ENCODE assay signal across 18 cellular contexts in the genomic region with DNA sequence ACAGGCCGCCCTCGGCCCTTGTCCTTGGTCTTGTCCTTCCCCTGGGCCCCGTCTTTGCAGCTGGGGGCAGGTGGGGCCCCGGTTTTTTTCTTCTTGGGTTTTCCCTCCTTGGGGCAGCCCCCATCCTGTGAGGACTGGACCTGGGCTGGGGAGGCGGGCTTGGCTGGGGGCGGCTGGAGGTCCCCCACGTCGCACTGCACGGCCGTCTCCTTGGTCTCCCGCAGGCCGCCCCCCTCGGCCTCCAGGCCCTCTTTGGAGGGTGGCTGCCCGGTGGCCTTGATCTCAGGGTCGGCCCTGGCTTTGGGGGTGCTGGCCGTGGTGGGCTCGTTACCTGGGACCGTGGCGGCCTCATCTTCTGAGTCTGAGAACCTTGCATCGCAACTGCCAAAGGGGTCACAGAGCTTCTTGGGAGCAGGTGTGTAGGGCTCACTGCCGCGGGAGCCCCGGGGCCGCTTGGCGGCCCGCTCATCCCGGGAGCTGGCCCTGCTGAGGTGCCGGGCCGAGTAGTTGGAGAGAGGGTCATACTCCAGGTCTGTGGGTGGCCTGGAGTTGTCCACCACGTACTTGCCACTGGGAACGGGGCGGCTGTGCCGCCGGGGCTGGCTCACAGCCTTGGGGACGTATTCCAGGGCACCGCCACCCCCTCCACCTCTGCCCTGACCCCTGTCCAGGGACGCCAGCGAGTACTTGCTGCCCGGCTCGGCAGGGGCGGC. TPM values are rescaled to one million over a fixed set of nuclear protein-coding genes. Genes with fewer than 3 reads are reported as not detected.
A peak's percentile ranks its signal among the peaks of the same experiment; 100 is the strongest.
DNase-seq lines count a peak whose midpoint lies in the region; ATAC-seq, FAIRE-seq and TF ChIP-seq lines count a peak whose summit lies in the region.
"Had no signal": no experiment of that assay in that cellular context is flagged by ENCODE, and none has a peak within 500 bp of the region (broad histone marks: within the 10 kb centered on the region; RNA-seq: fewer than 3 reads in every experiment).

No MANE protein-coding gene starts in this region.

- peaks cover 14% of the 10 kb centered on the region for H3K79me1 ChIP-seq in mesendoderm (ENCODE audit: low read length)

- 86% methylated on average over 37 of the region's 41 CpGs for WGBS in GM12878 (ENCODE audit: insufficient coverage, insufficient replicate concordance, low lambda C conversion rate, missing lambda C conversion rate)
- no CpG with 5 or more reads among the region's 41 CpGs for WGBS in mesendoderm (ENCODE audit: extremely low coverage, insufficient coverage, low lambda C conversion rate)

- H3K9ac ChIP-seq in GM12878 (ENCODE audit: control insufficient read depth, insufficient read depth, low read length), result no peak overlapping the region
- H3K9ac ChIP-seq in mesendoderm (ENCODE audit: low read length), result peak overlapping the region; percentile 38

- no peak; the same call in 1 of the 2 replicates for TF ChIP-seq POLR2A in GM12878 (IDR thresholded peaks at IDR 0.05; ENCODE audit: low read depth, low read length)

- H3K36me3 ChIP-seq in A673 (ENCODE audit: insufficient read depth, low read length, poor library complexity, severe bottlenecking), result peaks cover 11% of the 10 kb centered on the region
- H3K36me3 ChIP-seq in H7 (replicated peaks; ENCODE audit: control insufficient read depth, insufficient read depth, low read length), result peaks cover 4% of the 10 kb centered on the region
- peaks cover 2 to 6% of the 10 kb centered on the region in 2 experiments; a peak in 3 of 4 replicates for H3K36me3 ChIP-seq in GM12878 (ENCODE audit: control insufficient read depth in 2 of 2, insufficient read depth in 2 of 2, low read length in 1 of 2)
- H3K36me3 ChIP-seq in mesendoderm (ENCODE audit: control insufficient read depth, insufficient read depth, low read length), result peaks cover 2% of the 10 kb centered on the region

- TF ChIP-seq EP300 in GM12878 (IDR thresholded peaks at IDR 0.05; ENCODE audit: borderline replicate concordance in 1 of 2, control insufficient read depth in 1 of 2, low read depth in 2 of 2, low read length in 2 of 2), result no peak

- no peak overlapping the region for H2AFZ ChIP-seq in GM12878 (ENCODE audit: control insufficient read depth, low read depth, low read length)

- intact Hi-C loops in A673 (cut with micrococcal nuclease; ENCODE audit: unreplicated experiment) (no loop called here), GM12878 (cut with micrococcal nuclease; ENCODE audit: unreplicated experiment) (no loop called here)

- H3K27ac ChIP-seq in A673 (ENCODE audit: low read depth, low read length, poor library complexity, severe bottlenecking), result no peak overlapping the region
- H3K27ac ChIP-seq in GM12878 (ENCODE audit: control insufficient read depth, insufficient read depth), result no peak overlapping the region
- H3K27ac ChIP-seq in mesendoderm (ENCODE audit: low read depth, low read length), result peak overlapping the region; percentile 36
- H3K27ac ChIP-seq: SJCRH30 had no signal

- H4K20me1 ChIP-seq in GM12878 (ENCODE audit: control insufficient read depth, insufficient read depth), result no peaks in the 10 kb centered on the region

- H3K23ac ChIP-seq in mesendoderm (ENCODE audit: low read length), result no peak overlapping the region

- RAD21 ChIA-PET in GM12878 (lab: Charles Lee; ENCODE audit: unreplicated experiment), result no interaction called here

- no peak for DNase-seq in A673 (ENCODE audit: low spot score)
- DNase-seq in H7, result peak; percentile 77
- DNase-seq in GM12878 (ENCODE audit: low read depth, low spot score), result no peak
- DNase-seq in mesendoderm, result no peak
- no peak for DNase-seq in T1000 (lab: John Stamatoyannopoulos, UW)
- DNase-seq in activated CD4-positive, alpha-beta T cell treated with anti-CD3 and anti-CD28 coated beads, Interleukin-2, amount 50 U/mL, for 1 hour, result no peak
- DNase-seq in glomerular visceral epithelial cell (ENCODE audit: extremely low spot score), result no peak
- DNase-seq: AML-193; CD4-positive, alpha-beta T cell; DND-41; GF-D8; NCI-H146; NCI-H2081 treated with DMSO at 0.1 percent for 48 hours; NCI-H524; OCI-M1; SJCRH30 had no signal

- POLR2A ChIA-PET in A673 (lab: Charles Lee; ENCODE audit: low non-redundant PET) (no interaction called here), GM12878 (lab: Charles Lee) (no interaction called here)

- no peak overlapping the region for H2BK120ac ChIP-seq in mesendoderm (ENCODE audit: low read depth, low read length)

- no peaks in the 10 kb centered on the region; the same call in 1 of the 2 replicates for H3K79me2 ChIP-seq in GM12878 (ENCODE audit: control insufficient read depth, insufficient read depth, low read length)
- peaks cover 1% of the 10 kb centered on the region for H3K79me2 ChIP-seq in mesendoderm (ENCODE audit: control insufficient read depth, insufficient read depth, low read length)

- no peak overlapping the region for H2BK5ac ChIP-seq in mesendoderm (ENCODE audit: low read length)

- no peak for FAIRE-seq in GM12878 (lab: Jason Lieb, UNC)
- FAIRE-seq: D721Med had no signal

- H3K4me3 ChIP-seq in A673 (ENCODE audit: low read depth, low read length, poor library complexity, severe bottlenecking) (no peak overlapping the region), H7 (ENCODE audit: insufficient read depth, low read depth, low read length) (no peak overlapping the region), GM12878 (no peak overlapping the region), mesendoderm (ENCODE audit: low read length) (no peak overlapping the region)
- H3K4me3 ChIP-seq: SJCRH30 had no signal

- no peak overlapping the region for H3K18ac ChIP-seq in mesendoderm (ENCODE audit: low read length)

- H2AK5ac ChIP-seq in mesendoderm (ENCODE audit: low read length), result no peak overlapping the region

- H2BK15ac ChIP-seq in mesendoderm (replicated peaks; ENCODE audit: low read depth), result no peak overlapping the region

- no peak overlapping the region for H3K4ac ChIP-seq in mesendoderm (ENCODE audit: low read depth, low read length)

- H3K4me2 ChIP-seq in GM12878 (ENCODE audit: control insufficient read depth, insufficient read depth) (no peak overlapping the region), mesendoderm (ENCODE audit: low read length) (no peak overlapping the region)

- SMC1A ChIA-PET in GM12878 (lab: Charles Lee; ENCODE audit: uncharacterized antibody, unreplicated experiment), result no interaction called here

- in situ Hi-C loops in GM12878 (cut with MboI), result no loop called here

- no peak overlapping the region for H4K5ac ChIP-seq in mesendoderm (ENCODE audit: low read length)

- H3K4me1 ChIP-seq in A673 (ENCODE audit: insufficient read depth, low read length, poor library complexity, severe bottlenecking), result no peaks in the 10 kb centered on the region
- H3K4me1 ChIP-seq in GM12878 (ENCODE audit: control insufficient read depth, insufficient read depth, low read length), result no peaks in the 10 kb centered on the region
- no peaks in the 10 kb centered on the region for H3K4me1 ChIP-seq in mesendoderm (ENCODE audit: control insufficient read depth, low read depth, low read length)
- H3K4me1 ChIP-seq: SJCRH30 had no signal

- CTCF ChIA-PET in A673 (lab: Charles Lee), result no interaction called here
- CTCF ChIA-PET in GM12878 (lab: Yijun Ruan, JAX), result interaction anchor here (2.1 to 2.7 kb wide), 2 partner anchors 10 to 35 kb away, joined by 10 to 19 read pairs; no protein-coding TSS in a partner anchor

- BruUV-seq in A673 (replicated peaks; lab: Mats Ljungman, UMichigan), result TSS peak; percentile 29
- BruUV-seq in GM12878 (replicated peaks; lab: Mats Ljungman, UMichigan), result TSS peak; percentile 44

- H3K9me3 ChIP-seq in A673 (ENCODE audit: low read depth, low read length, poor library complexity, severe bottlenecking), result no peaks in the 10 kb centered on the region
- no peaks in the 10 kb centered on the region for H3K9me3 ChIP-seq in GM12878 (replicated peaks; ENCODE audit: control insufficient read depth, insufficient read depth, low read length)
- H3K9me3 ChIP-seq: SJCRH30 had no signal

- ATAC-seq in GM12878, result no peak
- ATAC-seq in HG03196 (IDR thresholded peaks at IDR 0.05; ENCODE audit: unreplicated experiment), result no peak

- peak overlapping the region; percentile 62 for H3K56ac ChIP-seq in mesendoderm (ENCODE audit: low read length)

- TF ChIP-seq RAD21 in GM12878 (IDR thresholded peaks at IDR 0.05; ENCODE audit: insufficient read depth, low read depth, low read length), result no peak

- no peak overlapping the region for H4K8ac ChIP-seq in mesendoderm (ENCODE audit: low read depth, low read length)

- no peak for TF ChIP-seq CTCF in A673 (conservative IDR thresholded peaks at IDR 0.05; ENCODE audit: low read depth, low read length)
- TF ChIP-seq CTCF in GM12878 (IDR thresholded peaks at IDR 0.05 in 2 of 3, conservative IDR thresholded peaks at IDR 0.05 in 1 of 3; ENCODE audit: control insufficient read depth in 2 of 3, extremely low read depth in 1 of 3, insufficient read depth in 1 of 3, low read depth in 3 of 3, low read length in 3 of 3), result no peak

- H3K27me3 ChIP-seq in A673 (replicated peaks; ENCODE audit: insufficient read depth, low read depth, low read length, poor library complexity), result no peaks in the 10 kb centered on the region
- H3K27me3 ChIP-seq in H7 (ENCODE audit: control insufficient read depth, insufficient read depth, low read length), result no peaks in the 10 kb centered on the region
- H3K27me3 ChIP-seq in GM12878 (replicated peaks in 1 of 2; ENCODE audit: control insufficient read depth in 2 of 2, insufficient read depth in 2 of 2, low read length in 1 of 2), result no peaks in the 10 kb centered on the region
- H3K27me3 ChIP-seq in mesendoderm (ENCODE audit: insufficient read depth, low read length, poor library complexity), result no peaks in the 10 kb centered on the region
- H3K27me3 ChIP-seq: SJCRH30 had no signal

RNA-seq across cellular contexts. Expression of a gene that starts 15.6 kb away (rescaled TPM):
- total RNA-seq in A673 (2021) (8.7 and 10.7 TPM in 2 replicates), GM12878 (2014; rRNA removed) (0.38 and 0.51 TPM in 2 replicates), GM12878 (2014; rRNA removed; fragmentation: Illumina TruSeq; extraction: Trizol) (0.36 and 0.74 TPM in 2 replicates), GM12878 (2021) (1.0 and 1.7 TPM in 2 replicates)
- total RNA-seq in H7 (2014; rRNA removed; shearing (Covaris generic)), result 5.8 and 7.4 TPM in 2 replicates
- total RNA-seq in GM12878 (2013; cell fraction: nucleolus; rRNA removed), result 3.1 and 4.2 TPM in 2 replicates
- 1.3 TPM for polyA plus RNA-seq in GM12878 (2011; ENCODE audit: low read depth)
- polyA plus RNA-seq in GM12878 (2011; rRNA removed) (0.86 and 1.6 TPM in 2 replicates), GM12878 (2014; fragmentation: Illumina TruSeq; extraction: Trizol) (0.43 and 0.48 TPM in 2 replicates), GM12878 (2014; fragmentation: Nextera tagmentation; extraction: Ambion mirVana) (under 1 TPM; 0.13 to 0.34 TPM), GM12878 (2014; rRNA removed) (0.76 and 1.3 TPM in 2 replicates), GM12878 (2016; fragmentation: Nextera tagmentation; extraction: Ambion mirVana) (1 to 10 TPM in 1 of 2 experiments, under 1 TPM in 1; 0.54 to 1.0 TPM)
- 2.6 TPM in 2 replicates for polyA plus RNA-seq in GM12878 (2011; cell fraction: cytosol; rRNA removed)
- 6.1 and 6.5 TPM in 2 replicates for polyA plus RNA-seq in GM12878 (2011; cell fraction: nucleus; rRNA removed)
- polyA plus RNA-seq in GM12878 (2012), result 1.8 and 2.5 TPM in 2 replicates
- polyA minus RNA-seq in GM12878 (2011; rRNA and poly(A)+ RNA removed), result 1.9 and 2.3 TPM in 2 replicates
- 0.73 and 2.3 TPM in 2 replicates for polyA minus RNA-seq in GM12878 (2011; cell fraction: cytosol; rRNA and poly(A)+ RNA removed)
- polyA minus RNA-seq in GM12878 (2011; cell fraction: nucleus; rRNA and poly(A)+ RNA removed), result 0.73 and 1.1 TPM in 2 replicates
- polyA plus RNA-seq in mesendoderm (2013, experiment 1 of 2), result 0.20 TPM
- polyA plus RNA-seq in mesendoderm (2013, experiment 2 of 2), result 0.20 TPM

RNA-seq across cellular contexts. Expression of a gene that starts 20.6 kb away (rescaled TPM):
- 50.6 and 53.0 TPM in 2 replicates for total RNA-seq in A673 (2021)
- total RNA-seq in H7 (2014; rRNA removed; shearing (Covaris generic)), result 19.8 and 21.9 TPM in 2 replicates
- 47.1 and 50.6 TPM in 2 replicates for total RNA-seq in GM12878 (2013; cell fraction: nucleolus; rRNA removed)
- total RNA-seq in GM12878 (2014; rRNA removed), result 5.2 and 11.7 TPM in 2 replicates
- 6.4 and 8.5 TPM in 2 replicates for total RNA-seq in GM12878 (2014; rRNA removed; fragmentation: Illumina TruSeq; extraction: Trizol)
- 38.1 and 45.2 TPM in 2 replicates for total RNA-seq in GM12878 (2021)
- 8.9 TPM for polyA plus RNA-seq in GM12878 (2011; ENCODE audit: low read depth)
- polyA plus RNA-seq in GM12878 (2011; rRNA removed), result 2.7 and 9.5 TPM in 2 replicates
- 16.1 and 17.2 TPM in 2 replicates for polyA plus RNA-seq in GM12878 (2011; cell fraction: cytosol; rRNA removed)
- polyA plus RNA-seq in GM12878 (2011; cell fraction: nucleus; rRNA removed), result 52.3 and 81.1 TPM in 2 replicates
- 23.8 and 34.3 TPM in 2 replicates for polyA plus RNA-seq in GM12878 (2012)
- 4.0 and 8.2 TPM in 2 replicates for polyA plus RNA-seq in GM12878 (2014; fragmentation: Illumina TruSeq; extraction: Trizol)
- under 1 TPM; 0.03 to 0.64 TPM for polyA plus RNA-seq in GM12878 (2014; fragmentation: Nextera tagmentation; extraction: Ambion mirVana)
- 31.3 and 38.2 TPM in 2 replicates for polyA plus RNA-seq in GM12878 (2014; rRNA removed)
- 1 to 10 TPM; 3.7 to 8.4 TPM for polyA plus RNA-seq in GM12878 (2016; fragmentation: Nextera tagmentation; extraction: Ambion mirVana)
- polyA minus RNA-seq in GM12878 (2011; rRNA and poly(A)+ RNA removed), result 9.6 and 10.0 TPM in 2 replicates
- 10.0 and 14.4 TPM in 2 replicates for polyA minus RNA-seq in GM12878 (2011; cell fraction: cytosol; rRNA and poly(A)+ RNA removed)
- polyA minus RNA-seq in GM12878 (2011; cell fraction: nucleus; rRNA and poly(A)+ RNA removed), result 7.4 and 15.0 TPM in 2 replicates
- 28.3 TPM for polyA plus RNA-seq in mesendoderm (2013, experiment 1 of 2)
- polyA plus RNA-seq in mesendoderm (2013, experiment 2 of 2), result 27.2 TPM

RNA-seq across cellular contexts. Expression of a gene that starts 35.7 kb away (rescaled TPM):
- total RNA-seq in A673 (2021), result 46.8 and 49.1 TPM in 2 replicates
- 20.5 and 21.2 TPM in 2 replicates for total RNA-seq in H7 (2014; rRNA removed; shearing (Covaris generic))
- total RNA-seq in GM12878 (2013; cell fraction: nucleolus; rRNA removed), result 4.1 and 5.1 TPM in 2 replicates
- 5.4 and 6.2 TPM in 2 replicates for total RNA-seq in GM12878 (2014; rRNA removed)
- total RNA-seq in GM12878 (2014; rRNA removed; fragmentation: Illumina TruSeq; extraction: Trizol), result 2.2 and 2.6 TPM in 2 replicates
- 37.6 and 41.2 TPM in 2 replicates for total RNA-seq in GM12878 (2021)
- 2.1 TPM for polyA plus RNA-seq in GM12878 (2011; ENCODE audit: low read depth)
- 0.89 and 1.6 TPM in 2 replicates for polyA plus RNA-seq in GM12878 (2011; rRNA removed)
- polyA plus RNA-seq in GM12878 (2011; cell fraction: cytosol; rRNA removed), result 4.1 and 7.5 TPM in 2 replicates
- polyA plus RNA-seq in GM12878 (2011; cell fraction: nucleus; rRNA removed), result 11.3 and 26.9 TPM in 2 replicates
- 9.1 and 13.8 TPM in 2 replicates for polyA plus RNA-seq in GM12878 (2012)
- 0.57 and 2.6 TPM in 2 replicates for polyA plus RNA-seq in GM12878 (2014; fragmentation: Illumina TruSeq; extraction: Trizol)
- polyA plus RNA-seq in GM12878 (2014; fragmentation: Nextera tagmentation; extraction: Ambion mirVana), result under 1 TPM; 0.03 to 0.24 TPM
- polyA plus RNA-seq in GM12878 (2014; rRNA removed), result 13.4 and 13.7 TPM in 2 replicates
- polyA plus RNA-seq in GM12878 (2016; fragmentation: Nextera tagmentation; extraction: Ambion mirVana), result 1 to 10 TPM; 2.1 to 2.5 TPM
- polyA minus RNA-seq in GM12878 (2011; rRNA and poly(A)+ RNA removed), result 0.59 and 1.9 TPM in 2 replicates
- polyA minus RNA-seq in GM12878 (2011; cell fraction: cytosol; rRNA and poly(A)+ RNA removed), result 4.9 and 7.4 TPM in 2 replicates
- polyA minus RNA-seq in GM12878 (2011; cell fraction: nucleus; rRNA and poly(A)+ RNA removed), result 1.5 and 6.3 TPM in 2 replicates
- polyA plus RNA-seq in mesendoderm (2013, experiment 1 of 2), result 32.7 TPM
- polyA plus RNA-seq in mesendoderm (2013, experiment 2 of 2), result 33.5 TPM

RNA-seq across cellular contexts. Expression of a gene that starts 57.6 kb away (rescaled TPM):
- 56.9 and 60.0 TPM in 2 replicates for total RNA-seq in A673 (2021)
- 87.0 and 134 TPM in 2 replicates for total RNA-seq in H7 (2014; rRNA removed; shearing (Covaris generic))
- total RNA-seq in GM12878 (2013; cell fraction: nucleolus; rRNA removed), result 25.8 and 29.5 TPM in 2 replicates
- total RNA-seq in GM12878 (2014; rRNA removed), result 109 and 126 TPM in 2 replicates
- 5.6 and 7.0 TPM in 2 replicates for total RNA-seq in GM12878 (2014; rRNA removed; fragmentation: Illumina TruSeq; extraction: Trizol)
- 72.6 and 77.6 TPM in 2 replicates for total RNA-seq in GM12878 (2021)
- polyA plus RNA-seq in GM12878 (2011; ENCODE audit: low read depth), result 8.6 TPM
- 7.7 and 25.3 TPM in 2 replicates for polyA plus RNA-seq in GM12878 (2011; rRNA removed)
- 45.6 and 92.1 TPM in 2 replicates for polyA plus RNA-seq in GM12878 (2011; cell fraction: cytosol; rRNA removed)
- polyA plus RNA-seq in GM12878 (2011; cell fraction: nucleus; rRNA removed), result 158 and 188 TPM in 2 replicates
- 36.2 and 44.0 TPM in 2 replicates for polyA plus RNA-seq in GM12878 (2012)
- 0.87 and 2.5 TPM in 2 replicates for polyA plus RNA-seq in GM12878 (2014; fragmentation: Illumina TruSeq; extraction: Trizol)
- under 1 TPM in 1 of 2 experiments, not detected in 1; 0.13 TPM for polyA plus RNA-seq in GM12878 (2014; fragmentation: Nextera tagmentation; extraction: Ambion mirVana)
- polyA plus RNA-seq in GM12878 (2014; rRNA removed), result 84.5 and 105 TPM in 2 replicates
- 10 to 100 TPM; 28.8 to 45.7 TPM for polyA plus RNA-seq in GM12878 (2016; fragmentation: Nextera tagmentation; extraction: Ambion mirVana)
- 22.4 and 32.0 TPM in 2 replicates for polyA minus RNA-seq in GM12878 (2011; rRNA and poly(A)+ RNA removed)
- 21.4 and 26.9 TPM in 2 replicates for polyA minus RNA-seq in GM12878 (2011; cell fraction: cytosol; rRNA and poly(A)+ RNA removed)
- polyA minus RNA-seq in GM12878 (2011; cell fraction: nucleus; rRNA and poly(A)+ RNA removed), result 13.5 and 18.1 TPM in 2 replicates
- 33.9 TPM for polyA plus RNA-seq in mesendoderm (2013, experiment 1 of 2)
- polyA plus RNA-seq in mesendoderm (2013, experiment 2 of 2), result 34.1 TPM
